ENCODE assay signal across 7 cellular contexts in genomic region chr16:84672276-84673202, GRCh38. TPM values are rescaled to one million over a fixed set of nuclear protein-coding genes. Genes with fewer than 3 reads are reported as not detected.
DNase-seq lines count a peak whose midpoint lies in the region; ATAC-seq and TF ChIP-seq lines count a peak whose summit lies in the region.

No MANE protein-coding gene starts in this region.

- peak; percentile 95 for ATAC-seq in upper lobe of right lung

- TF ChIP-seq CTCF in GM12873 (IDR thresholded peaks at IDR 0.05; ENCODE audit: insufficient read depth, low read depth, low read length, missing control alignments) (peak; percentile 97), parathyroid adenoma (IDR thresholded peaks at IDR 0.05) (peak; percentile 94), upper lobe of right lung (IDR thresholded peaks at IDR 0.05) (peak; percentile 92)

- H3K27ac ChIP-seq in parathyroid adenoma (no peak overlapping the region), upper lobe of right lung (no peak overlapping the region)

- intact Hi-C loops in upper lobe of right lung (cut with DNase I): loop anchor here (5.0 kb wide), 1 partner anchor 50 kb away; no protein-coding TSS in a partner anchor

- H2AFZ ChIP-seq in parathyroid adenoma: no peak overlapping the region

- H3K9ac ChIP-seq in parathyroid adenoma: no peak overlapping the region

- peaks cover 3% of the 10 kb centered on the region for H3K4me1 ChIP-seq in parathyroid adenoma
- H3K4me1 ChIP-seq in upper lobe of right lung: no peaks in the 10 kb centered on the region

- H3K79me2 ChIP-seq in parathyroid adenoma: no peaks in the 10 kb centered on the region

- no peak overlapping the region for H3K4me3 ChIP-seq in parathyroid adenoma (ENCODE audit: low read depth, low read length)
- H3K4me3 ChIP-seq in upper lobe of right lung: no peak overlapping the region

- DNase-seq in HUDEP-2 (lab: John Stamatoyannopoulos, UW; ENCODE audit: unreplicated experiment in 76 of 76) (peak in 66 of 76 experiments; percentile 5 to 75 (median 50)), SK-N-DZ (ENCODE audit: low spot score) (peak; percentile 73), globus pallidus (ENCODE audit: low spot score) (peak; percentile 62), upper lobe of right lung (peak; percentile 91)
- peak; percentile 64 to 77 (median 76) for DNase-seq in activated naive CD4-positive, alpha-beta T cell (lab: John Stamatoyannopoulos, UW)

- H3K36me3 ChIP-seq in parathyroid adenoma (ENCODE audit: control insufficient read depth, insufficient read depth, low read length) (no peaks in the 10 kb centered on the region), upper lobe of right lung (no peaks in the 10 kb centered on the region)

- H3K27me3 ChIP-seq in parathyroid adenoma (ENCODE audit: control insufficient read depth, insufficient read depth, low read length) (no peaks in the 10 kb centered on the region), upper lobe of right lung (no peaks in the 10 kb centered on the region)

- H3K9me3 ChIP-seq in parathyroid adenoma (ENCODE audit: control insufficient read depth, low read length) (no peaks in the 10 kb centered on the region), upper lobe of right lung (no peaks in the 10 kb centered on the region)

- H3K4me2 ChIP-seq in parathyroid adenoma (ENCODE audit: low read length): no peak overlapping the region

RNA-seq across cellular contexts. Expression of gene KLHL36, which starts 24.2 kb away (rescaled TPM):
- polyA plus RNA-seq in SK-N-DZ (2014; cell fraction: cytosol; rRNA removed): 2.6 and 4.0 TPM in 2 replicates
- polyA plus RNA-seq in SK-N-DZ (2014; cell fraction: nucleus; rRNA removed): 4.2 and 7.4 TPM in 2 replicates
- 56.3 TPM for total RNA-seq in upper lobe of right lung

RNA-seq across cellular contexts. Expression of gene USP10, which starts 27.3 kb away (rescaled TPM):
- 57.4 and 58.4 TPM in 2 replicates for polyA plus RNA-seq in SK-N-DZ (2014; cell fraction: cytosol; rRNA removed)
- 56.1 and 63.8 TPM in 2 replicates for polyA plus RNA-seq in SK-N-DZ (2014; cell fraction: nucleus; rRNA removed)
- total RNA-seq in upper lobe of right lung: 59.6 TPM

RNA-seq across cellular contexts. Expression of gene COTL1, which starts 54.7 kb away (rescaled TPM):
- polyA plus RNA-seq in SK-N-DZ (2014; cell fraction: cytosol; rRNA removed): 5.3 and 6.3 TPM in 2 replicates
- polyA plus RNA-seq in SK-N-DZ (2014; cell fraction: nucleus; rRNA removed): 1.8 and 2.8 TPM in 2 replicates
- total RNA-seq in upper lobe of right lung: 129 TPM
